ENCODE assay signal across 24 cellular contexts in genomic region chr14:35297677-35298076, GRCh38. TPM values are rescaled to one million over a fixed set of nuclear protein-coding genes. Genes with fewer than 3 reads are reported as not detected.
A peak's percentile ranks its signal among the peaks of the same experiment; 100 is the strongest.
DNase-seq lines count a peak whose midpoint lies in the region; ATAC-seq and TF ChIP-seq lines count a peak whose summit lies in the region.
"Had no signal": no experiment of that assay in that cellular context is flagged by ENCODE, and none has a peak within 500 bp of the region (broad histone marks: within the 10 kb centered on the region; RNA-seq: fewer than 3 reads in every experiment).

No MANE protein-coding gene starts in this region.

- H3K27me3 Mint-ChIP-seq in activated CD4-positive, alpha-beta T cell treated with anti-CD3 and anti-CD28 coated beads for 36 hours, result no peaks in the 10 kb centered on the region
- H3K27me3 Mint-ChIP-seq in CD8-positive, alpha-beta memory T cell, result no peaks in the 10 kb centered on the region
- no peaks in the 10 kb centered on the region for H3K27me3 Mint-ChIP-seq in activated CD8-positive, alpha-beta T cell treated with anti-CD3 and anti-CD28 coated beads for 36 hours
- no peaks in the 10 kb centered on the region for H3K27me3 Mint-ChIP-seq in natural killer cell (ENCODE audit: low read depth in 2 of 2)
- H3K27me3 Mint-ChIP-seq: activated naive CD8-positive, alpha-beta T cell treated with anti-CD3 and anti-CD28 coated beads, Interleukin-2, amount 50 U/mL, for 24 hours; IgD-negative memory B cell had no signal

- peaks cover 69% of the 10 kb centered on the region for H3K4me1 Mint-ChIP-seq in activated CD4-positive, alpha-beta T cell treated with anti-CD3 and anti-CD28 coated beads for 36 hours
- peaks cover 74 to 90% (median 87%) of the 10 kb centered on the region in 3 donors for H3K4me1 Mint-ChIP-seq in CD8-positive, alpha-beta memory T cell
- peaks cover 62% of the 10 kb centered on the region for H3K4me1 Mint-ChIP-seq in activated CD8-positive, alpha-beta T cell treated with anti-CD3 and anti-CD28 coated beads for 36 hours (ENCODE audit: low read depth)
- peaks cover 62 to 71% of the 10 kb centered on the region in 2 donors for H3K4me1 Mint-ChIP-seq in natural killer cell

- peaks cover 48% of the 10 kb centered on the region for H3K36me3 Mint-ChIP-seq in activated CD4-positive, alpha-beta T cell treated with anti-CD3 and anti-CD28 coated beads for 36 hours (ENCODE audit: low read depth)
- H3K36me3 Mint-ChIP-seq in CD8-positive, alpha-beta memory T cell, result peaks cover 0 to 25% (median 4%) of the 10 kb centered on the region in 3 donors
- peaks cover 48% of the 10 kb centered on the region for H3K36me3 Mint-ChIP-seq in activated CD8-positive, alpha-beta T cell treated with anti-CD3 and anti-CD28 coated beads for 36 hours (ENCODE audit: low read depth)
- no peaks in the 10 kb centered on the region for H3K36me3 Mint-ChIP-seq in natural killer cell

- 80 to 82% methylated on average over 2 of the region's 2 CpGs for WGBS in esophagus squamous epithelium, 2 donors

- no peak for TF ChIP-seq POLR2A in esophagus squamous epithelium (IDR thresholded peaks at IDR 0.05)

- H3K27ac ChIP-seq in CD8-positive, alpha-beta memory T cell (ENCODE audit: low read depth, low read length), result no peak overlapping the region
- no peak overlapping the region for H3K27ac ChIP-seq in esophagus squamous epithelium
- H3K27ac ChIP-seq: 22Rv1, tibial nerve had no signal

- ATAC-seq in activated CD4-positive, alpha-beta T cell treated with anti-CD3 and anti-CD28 coated beads for 36 hours, result no peak
- ATAC-seq in activated CD8-positive, alpha-beta T cell treated with anti-CD3 and anti-CD28 coated beads for 36 hours, result no peak
- no peak for ATAC-seq in natural killer cell
- no peak for ATAC-seq in HG02798 (IDR thresholded peaks at IDR 0.05; ENCODE audit: poor library complexity, unreplicated experiment)
- ATAC-seq: activated naive CD8-positive, alpha-beta T cell treated with anti-CD3 and anti-CD28 coated beads, Interleukin-2, amount 50 U/mL, for 24 hours; PC-3 had no signal

- H3K4me3 Mint-ChIP-seq in activated CD4-positive, alpha-beta T cell treated with anti-CD3 and anti-CD28 coated beads for 36 hours, result no peak overlapping the region
- H3K4me3 Mint-ChIP-seq in CD8-positive, alpha-beta memory T cell, result peak overlapping the region in 1 of 7 donors; percentile 21
- no peak overlapping the region for H3K4me3 Mint-ChIP-seq in activated CD8-positive, alpha-beta T cell treated with anti-CD3 and anti-CD28 coated beads for 36 hours
- H3K4me3 Mint-ChIP-seq in natural killer cell, result peak overlapping the region; percentile 4
- H3K4me3 Mint-ChIP-seq: activated naive CD8-positive, alpha-beta T cell treated with anti-CD3 and anti-CD28 coated beads, Interleukin-2, amount 50 U/mL, for 24 hours; nephron progenitor cell had no signal

- no peak for TF ChIP-seq CTCF in activated CD8-positive, alpha-beta T cell treated with anti-CD3 and anti-CD28 coated beads for 36 hours (IDR thresholded peaks at IDR 0.05)
- TF ChIP-seq CTCF in natural killer cell (IDR thresholded peaks at IDR 0.05) (no peak), esophagus squamous epithelium (IDR thresholded peaks at IDR 0.05) (no peak)

- H3K36me3 ChIP-seq in CD8-positive, alpha-beta memory T cell (ENCODE audit: insufficient read depth, low read length), result no peaks in the 10 kb centered on the region
- peaks cover 0 to 5% (median 0%) of the 10 kb centered on the region in 3 donors for H3K36me3 ChIP-seq in esophagus squamous epithelium
- H3K36me3 ChIP-seq: tibial nerve had no signal

- intact Hi-C loops in activated CD4-positive, alpha-beta T cell treated with anti-CD3 and anti-CD28 coated beads for 36 hours (cut with DNase I, micrococcal nuclease), result no loop called here
- intact Hi-C loops in activated CD8-positive, alpha-beta T cell treated with anti-CD3 and anti-CD28 coated beads for 36 hours (cut with micrococcal nuclease), result loop anchor here (5.0 kb wide), 1 partner anchor 155 kb away; no protein-coding TSS in a partner anchor
- intact Hi-C loops in natural killer cell (cut with micrococcal nuclease), result no loop called here
- intact Hi-C loops in esophagus squamous epithelium (cut with DNase I), result no loop called here

- no peak overlapping the region for H3K4me3 ChIP-seq in CD8-positive, alpha-beta memory T cell (ENCODE audit: low read length)
- no peak overlapping the region for H3K4me3 ChIP-seq in esophagus squamous epithelium
- H3K4me3 ChIP-seq: tibial nerve had no signal

- POLR2A ChIA-PET in activated CD4-positive, alpha-beta T cell treated with anti-CD3 and anti-CD28 coated beads for 36 hours (lab: Charles Lee), result no interaction called here
- POLR2A ChIA-PET in CD8-positive, alpha-beta memory T cell (lab: Charles Lee), result interaction anchor here (0.7 kb wide), 1 partner anchor 203 kb away, joined by 4 read pairs; no protein-coding TSS in a partner anchor
- POLR2A ChIA-PET in activated CD8-positive, alpha-beta T cell treated with anti-CD3 and anti-CD28 coated beads for 36 hours (lab: Charles Lee), result interaction anchor here (16.4 kb wide), 1 partner anchor 104 kb away, joined by 222 read pairs; the partner anchor contains the start of gene NFKBIA

- H3K27ac Mint-ChIP-seq in activated CD4-positive, alpha-beta T cell treated with anti-CD3 and anti-CD28 coated beads for 36 hours, result peak overlapping the region; percentile 77
- H3K27ac Mint-ChIP-seq in CD8-positive, alpha-beta memory T cell, result peak overlapping the region in 6 of 8 donors; percentile 2 to 95 (median 52)
- H3K27ac Mint-ChIP-seq in activated CD8-positive, alpha-beta T cell treated with anti-CD3 and anti-CD28 coated beads for 36 hours, result peak overlapping the region; percentile 75
- H3K27ac Mint-ChIP-seq in natural killer cell, result peak overlapping the region; percentile 46 to 76
- H3K27ac Mint-ChIP-seq: activated naive CD8-positive, alpha-beta T cell treated with anti-CD3 and anti-CD28 coated beads, Interleukin-2, amount 50 U/mL, for 24 hours; IgD-negative memory B cell; nephron progenitor cell had no signal

- no peak for DNase-seq in activated CD4-positive, alpha-beta T cell treated with anti-CD3 and anti-CD28 coated beads for 36 hours
- no peak for DNase-seq in activated CD4-positive, alpha-beta T cell treated with anti-CD3 and anti-CD28 coated beads, Interleukin-2, amount 50 U/mL, for 48 hours
- DNase-seq in CD8-positive, alpha-beta memory T cell, result no peak
- DNase-seq in activated CD8-positive, alpha-beta T cell treated with anti-CD3 and anti-CD28 coated beads for 36 hours, result no peak
- DNase-seq in natural killer cell (no peak), esophagus squamous epithelium (lab: John Stamatoyannopoulos, UW) (no peak), Kasumi-1 (lab: John Stamatoyannopoulos, UW) (no peak)
- DNase-seq: activated CD4-positive, alpha-beta T cell treated with anti-CD3 and anti-CD28 coated beads, Interleukin-2, amount 50 U/mL, for 1 hour; activated naive CD8-positive, alpha-beta T cell treated with anti-CD3 and anti-CD28 coated beads, Interleukin-2, amount 50 U/mL, for 24 hours; activated T-cell treated with anti-CD3 and anti-CD28 coated beads for 4 hours; AML-193; cortex of kidney; head of caudate nucleus; midbrain; NCI-H1694; NCI-H82; nephron progenitor cell; PC-3; SIG-M5; T-helper 1 cell had no signal

- no peaks in the 10 kb centered on the region for H3K9me3 ChIP-seq in CD8-positive, alpha-beta memory T cell (ENCODE audit: low read length)
- H3K9me3 ChIP-seq in esophagus squamous epithelium, result no peaks in the 10 kb centered on the region
- H3K9me3 ChIP-seq: tibial nerve had no signal

- CTCF ChIA-PET in activated CD4-positive, alpha-beta T cell treated with anti-CD3 and anti-CD28 coated beads for 36 hours (lab: Charles Lee), result no interaction called here
- CTCF ChIA-PET in CD8-positive, alpha-beta memory T cell (lab: Charles Lee), result no interaction called here
- CTCF ChIA-PET in activated CD8-positive, alpha-beta T cell treated with anti-CD3 and anti-CD28 coated beads for 36 hours (lab: Charles Lee), result no interaction called here

- no peaks in the 10 kb centered on the region for H3K27me3 ChIP-seq in CD8-positive, alpha-beta memory T cell (ENCODE audit: insufficient read depth, low read length, poor library complexity, severe bottlenecking)
- H3K27me3 ChIP-seq in esophagus squamous epithelium, result no peaks in the 10 kb centered on the region
- H3K27me3 ChIP-seq: tibial nerve had no signal

- no peaks in the 10 kb centered on the region for H3K9me3 Mint-ChIP-seq in activated CD4-positive, alpha-beta T cell treated with anti-CD3 and anti-CD28 coated beads for 36 hours (ENCODE audit: low read depth)
- no peaks in the 10 kb centered on the region for H3K9me3 Mint-ChIP-seq in CD8-positive, alpha-beta memory T cell
- peaks cover 4% of the 10 kb centered on the region for H3K9me3 Mint-ChIP-seq in activated CD8-positive, alpha-beta T cell treated with anti-CD3 and anti-CD28 coated beads for 36 hours
- H3K9me3 Mint-ChIP-seq in natural killer cell, result no peaks in the 10 kb centered on the region
- H3K9me3 Mint-ChIP-seq: activated naive CD8-positive, alpha-beta T cell treated with anti-CD3 and anti-CD28 coated beads, Interleukin-2, amount 50 U/mL, for 24 hours; IgD-negative memory B cell had no signal

- H3K4me1 ChIP-seq in CD8-positive, alpha-beta memory T cell (ENCODE audit: insufficient read depth, low read length), result peaks cover 70% of the 10 kb centered on the region
- peaks cover 27 to 88% (median 46%) of the 10 kb centered on the region in 3 donors for H3K4me1 ChIP-seq in esophagus squamous epithelium

RNA-seq across cellular contexts. Expression of gene PSMA6, which starts 5.5 kb away (rescaled TPM):
- 100 to 1,000 TPM; 374 to 425 TPM for total RNA-seq in activated CD4-positive, alpha-beta T cell treated with anti-CD3 and anti-CD28 coated beads for 36 hours
- total RNA-seq in CD8-positive, alpha-beta memory T cell, result 100 to 1,000 TPM; 399 to 400 TPM
- 305 TPM for polyA plus RNA-seq in CD8-positive, alpha-beta memory T cell
- total RNA-seq in activated CD8-positive, alpha-beta T cell treated with anti-CD3 and anti-CD28 coated beads for 36 hours, result 100 to 1,000 TPM; 361 to 393 TPM
- total RNA-seq in natural killer cell (100 to 1,000 TPM; 130 to 141 (median 139) TPM), esophagus squamous epithelium (100 to 1,000 TPM in 3 of 4 donors, 10 to 100 TPM in 1; 95.6 to 244 (median 169) TPM)
